Comparison of ENCODE assay signal across 10 cellular contexts in the genomic region with DNA sequence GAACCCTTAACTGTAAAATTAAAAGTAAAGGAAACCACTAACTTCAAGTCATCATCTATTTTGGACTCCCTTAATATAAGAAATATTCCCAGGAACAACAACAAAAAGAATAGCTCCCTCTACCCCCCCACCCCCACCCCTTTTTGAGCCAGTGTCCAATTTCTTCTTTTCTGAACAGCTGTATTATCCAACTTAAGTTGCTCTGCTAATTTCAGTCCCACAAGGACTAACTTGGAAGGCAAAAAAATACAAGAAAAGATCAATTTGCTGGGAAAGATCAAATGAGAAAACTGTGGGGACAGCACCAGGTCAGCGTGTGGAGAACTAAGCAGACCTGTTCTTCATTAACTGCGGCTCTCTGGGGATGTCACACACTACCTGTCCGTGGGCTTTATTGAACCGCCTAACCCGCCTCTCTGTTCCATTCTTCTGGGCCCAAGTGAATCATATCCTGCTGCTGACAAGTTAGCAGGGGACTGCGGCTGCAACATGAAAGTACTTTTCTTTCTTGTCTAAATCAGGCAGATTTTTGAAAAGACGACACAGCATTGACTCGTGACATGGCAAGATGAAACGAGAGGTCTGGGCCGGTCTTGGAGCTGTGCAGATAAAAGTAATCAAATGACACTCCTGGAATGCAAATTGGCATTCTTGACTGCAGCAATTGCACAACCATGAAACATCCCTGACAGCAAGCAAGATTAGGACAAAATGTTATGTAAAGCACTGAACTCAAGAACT. TPM values are rescaled to one million over a fixed set of nuclear protein-coding genes. Genes with fewer than 3 reads are reported as not detected.
DNase-seq lines count a peak whose midpoint lies in the region; ATAC-seq and TF ChIP-seq lines count a peak whose summit lies in the region.
"Had no signal": no experiment of that assay in that cellular context is flagged by ENCODE, and none has a peak within 500 bp of the region (broad histone marks: within the 10 kb centered on the region; RNA-seq: fewer than 3 reads in every experiment).

No MANE protein-coding gene starts in this region.

- CTCF ChIA-PET in CD4-positive, alpha-beta T cell (lab: Charles Lee): no interaction called here

- no peak overlapping the region for H3K4me3 ChIP-seq in BLaER1 treated with 17β-estradiol and CSF1 and Interleukin-3, amounts not matched to agents 10 nM and 100 nM
- H3K4me3 ChIP-seq in SJCRH30: peak overlapping the region; percentile 91

- H3K4me1 Mint-ChIP-seq in osteocyte (ENCODE audit: unreplicated experiment): peaks cover 68% of the 10 kb centered on the region
- H3K4me1 Mint-ChIP-seq in CD4-positive, alpha-beta T cell (ENCODE audit: low read depth): peaks cover 5% of the 10 kb centered on the region

- peak overlapping the region; percentile 95 for H3K4me3 Mint-ChIP-seq in osteocyte (ENCODE audit: unreplicated experiment)
- H3K4me3 Mint-ChIP-seq in CD4-positive, alpha-beta T cell: no peak overlapping the region

- H3K36me3 ChIP-seq in BLaER1 treated with 17β-estradiol and CSF1 and Interleukin-3, amounts not matched to agents 10 nM and 100 nM: no peaks in the 10 kb centered on the region
- H3K36me3 ChIP-seq in SJCRH30: no peaks in the 10 kb centered on the region

- H4K20me1 ChIP-seq in BLaER1 treated with 17β-estradiol and CSF1 and Interleukin-3, amounts not matched to agents 10 nM and 100 nM: peaks cover 0 to 33% (median 13%) of the 10 kb centered on the region in 11 experiments; a peak in 8 of 22 replicates

- no peak for TF ChIP-seq CTCF in osteocyte (IDR thresholded peaks at IDR 0.05)
- no peak for TF ChIP-seq CTCF in CD4-positive, alpha-beta T cell (IDR thresholded peaks at IDR 0.05)

- no peak for ATAC-seq in CD4-positive, alpha-beta T cell (ENCODE audit: poor library complexity)
- ATAC-seq in HG02759 (IDR thresholded peaks at IDR 0.05; ENCODE audit: unreplicated experiment): no peak

- no peaks in the 10 kb centered on the region for H3K9me3 ChIP-seq in BLaER1 treated with 17β-estradiol and CSF1 and Interleukin-3, amounts not matched to agents 10 nM and 100 nM (replicated peaks in 1 of 11)
- H3K9me3 ChIP-seq in SJCRH30 (replicated peaks): no peaks in the 10 kb centered on the region
- no peaks in the 10 kb centered on the region for H3K9me3 ChIP-seq in CD4-positive, alpha-beta T cell (ENCODE audit: control insufficient read depth, low read length)

- DNase-seq in SJCRH30 (peak; percentile 26 to 50), foreskin melanocyte (peak; percentile 78), osteocyte (ENCODE audit: extremely low spot score, unreplicated experiment) (no peak), pons (ENCODE audit: low spot score) (no peak)
- no peak for DNase-seq in CD4-positive, alpha-beta T cell
- DNase-seq in stimulated activated naive CD4-positive, alpha-beta T cell treated with Interleukin-2 at 50 U/mL for 16 hours (lab: John Stamatoyannopoulos, UW): no peak
- DNase-seq: cerebellar nuclear complex had no signal

- H3K27ac ChIP-seq in BLaER1 treated with 17β-estradiol and CSF1 and Interleukin-3, amounts not matched to agents 10 nM and 100 nM: no peak overlapping the region
- peak overlapping the region; percentile 95 for H3K27ac ChIP-seq in SJCRH30
- no peak overlapping the region for H3K27ac ChIP-seq in CD4-positive, alpha-beta T cell (ENCODE audit: low read depth, low read length)
- H3K27ac ChIP-seq: VCaP had no signal

- H3K9me3 Mint-ChIP-seq in osteocyte (ENCODE audit: unreplicated experiment): no peaks in the 10 kb centered on the region
- no peaks in the 10 kb centered on the region for H3K9me3 Mint-ChIP-seq in CD4-positive, alpha-beta T cell

- H3K9ac ChIP-seq in BLaER1 treated with 17β-estradiol and CSF1 and Interleukin-3, amounts not matched to agents 10 nM and 100 nM: no peak overlapping the region; a peak in 1 of 22 replicates

- H3K4me2 ChIP-seq in BLaER1 treated with 17β-estradiol and CSF1 and Interleukin-3, amounts not matched to agents 10 nM and 100 nM: peak overlapping the region; percentile 35 to 99 (median 95); a peak in 21 of 22 replicates

- peaks cover 26 to 33% (median 31%) of the 10 kb centered on the region in 10 experiments for H3K4me1 ChIP-seq in BLaER1 treated with 17β-estradiol and CSF1 and Interleukin-3, amounts not matched to agents 10 nM and 100 nM
- H3K4me1 ChIP-seq in SJCRH30: peaks cover 21% of the 10 kb centered on the region

- H3K27me3 ChIP-seq in BLaER1 treated with 17β-estradiol and CSF1 and Interleukin-3, amounts not matched to agents 10 nM and 100 nM: peaks cover 33 to 45% (median 42%) of the 10 kb centered on the region in 11 experiments
- no peaks in the 10 kb centered on the region for H3K27me3 ChIP-seq in SJCRH30
- peaks cover 26% of the 10 kb centered on the region for H3K27me3 ChIP-seq in CD4-positive, alpha-beta T cell (ENCODE audit: control insufficient read depth, insufficient read depth, low read length)

- no peaks in the 10 kb centered on the region for H3K27me3 Mint-ChIP-seq in osteocyte (ENCODE audit: unreplicated experiment)
- H3K27me3 Mint-ChIP-seq in CD4-positive, alpha-beta T cell: peaks cover 41% of the 10 kb centered on the region

- intact Hi-C loops in CD4-positive, alpha-beta T cell (cut with DNase I, micrococcal nuclease): no loop called here

- no peaks in the 10 kb centered on the region for H3K36me3 Mint-ChIP-seq in osteocyte (ENCODE audit: unreplicated experiment)
- no peaks in the 10 kb centered on the region for H3K36me3 Mint-ChIP-seq in CD4-positive, alpha-beta T cell (ENCODE audit: low read depth)

- POLR2A ChIA-PET in CD4-positive, alpha-beta T cell (lab: Charles Lee): no interaction called here

- peak overlapping the region; percentile 94 for H3K27ac Mint-ChIP-seq in osteocyte (ENCODE audit: unreplicated experiment)
- H3K27ac Mint-ChIP-seq in CD4-positive, alpha-beta T cell: no peak overlapping the region

RNA-seq across cellular contexts. Expression of a gene that starts 2.7 kb away (rescaled TPM):
- total RNA-seq in SJCRH30 (2014; rRNA removed; shearing (Covaris generic)): 13.1 and 16.1 TPM in 2 replicates
- 66.2 and 66.5 TPM in 2 replicates for total RNA-seq in osteocyte
- not detected for total RNA-seq in CD4-positive, alpha-beta T cell

Comparison
In these comparisons a context has a peak if more than half of its experiments do, and no peak if none do; other contexts are left out.
1. DNase-seq: peak in SJCRH30 (2 of 2) and foreskin melanocyte (single experiment); none in osteocyte (single experiment), pons (single experiment), CD4-positive, alpha-beta T cell (0 of 10) and stimulated activated naive CD4-positive, alpha-beta T cell treated with Interleukin-2 at 50 U/mL for 16 hours (single experiment).
2. RNA of a gene that starts 2.7 kb away (total RNA-seq): 66.2 to 66.5 TPM in osteocyte and 13.1 to 16.1 TPM in SJCRH30; not detected in CD4-positive, alpha-beta T cell; every median in the first group is over 10 times any median in the second.